32 cellular contexts compared by ENCODE assay signal in the genomic region with DNA sequence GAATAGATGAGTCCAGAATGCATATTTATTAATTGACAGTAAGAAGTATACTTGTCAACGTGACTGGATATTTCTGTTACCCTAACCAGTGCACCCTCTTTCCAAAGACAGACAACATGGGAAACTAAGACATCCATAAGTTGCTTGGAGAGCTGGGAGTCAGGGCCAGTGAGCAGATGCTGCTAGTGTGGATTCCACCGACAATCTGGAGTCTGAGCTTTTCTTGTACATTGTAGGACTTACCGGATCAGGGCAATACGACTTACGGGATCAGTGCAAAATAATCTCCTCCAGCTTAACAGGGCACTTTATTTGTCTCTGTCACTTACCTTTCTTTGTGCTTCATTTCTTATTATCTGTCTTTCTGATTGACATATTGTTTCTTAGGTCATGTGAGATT. TPM values are rescaled to one million over a fixed set of nuclear protein-coding genes. Genes with fewer than 3 reads are reported as not detected.
DNase-seq lines count a peak whose midpoint lies in the region; ATAC-seq, FAIRE-seq and TF ChIP-seq lines count a peak whose summit lies in the region.
"Had no signal": no experiment of that assay in that cellular context is flagged by ENCODE, and none has a peak within 500 bp of the region (broad histone marks: within the 10 kb centered on the region; RNA-seq: fewer than 3 reads in every experiment).

No MANE protein-coding gene starts in this region.

- H3K27ac Mint-ChIP-seq in naive thymus-derived CD8-positive, alpha-beta T cell = no peak overlapping the region
- H3K27ac Mint-ChIP-seq: CD14-positive monocyte; CD4-positive, alpha-beta memory T cell; CD4-positive, CD25-positive, alpha-beta regulatory T cell; CD8-positive, alpha-beta memory T cell had no signal

- no peaks in the 10 kb centered on the region for H3K36me3 Mint-ChIP-seq in naive thymus-derived CD8-positive, alpha-beta T cell
- H3K36me3 Mint-ChIP-seq: CD14-positive monocyte; CD4-positive, alpha-beta memory T cell; CD4-positive, CD25-positive, alpha-beta regulatory T cell; CD8-positive, alpha-beta memory T cell had no signal

- DNase-seq in D721Med (ENCODE audit: insufficient read length, low spot score) = peak; percentile 44
- DNase-seq in NCI-H82 (lab: John Stamatoyannopoulos, UW) = peak; percentile 99
- peak; percentile 95 for DNase-seq in WERI-Rb-1
- no peak for DNase-seq in stimulated activated CD4-positive, alpha-beta T cell treated with anti-CD3 and anti-CD28 coated beads, Interleukin-4, amount 100 ng/mL, for 1 hour
- no peak for DNase-seq in NCI-H748 (lab: John Stamatoyannopoulos, UW; ENCODE audit: unreplicated experiment)
- no peak for DNase-seq in naive thymus-derived CD8-positive, alpha-beta T cell
- DNase-seq: 8988T; ACHN; BE2C; C1 segment of cervical spinal cord; CD4-positive, alpha-beta memory T cell; CD4-positive, CD25-positive, alpha-beta regulatory T cell; CD8-positive, alpha-beta memory T cell; COR-L47; DMS 273 treated with DMSO at 0.1 percent for 48 hours; DMS153; DMS53; DMS79; DND-41; EL; GDM1 had no signal

- H3K27ac ChIP-seq in WERI-Rb-1 = peak overlapping the region; percentile 78
- H3K27ac ChIP-seq: BLaER1 had no signal

- H3K36me3 ChIP-seq in WERI-Rb-1 = no peaks in the 10 kb centered on the region
- H3K36me3 ChIP-seq: BE2C, BLaER1 had no signal

- peaks cover 5 to 27% (median 17%) of the 10 kb centered on the region in 5 donors for H3K27me3 Mint-ChIP-seq in naive thymus-derived CD8-positive, alpha-beta T cell
- H3K27me3 Mint-ChIP-seq: CD4-positive, CD25-positive, alpha-beta regulatory T cell had no signal

- TF ChIP-seq CTCF in D721Med (IDR thresholded peaks at IDR 0.05; ENCODE audit: insufficient read depth, missing control alignments) (no peak), WERI-Rb-1 (IDR thresholded peaks at IDR 0.05; ENCODE audit: low read depth, low read length) (no peak)

- POLR2A ChIA-PET in naive thymus-derived CD8-positive, alpha-beta T cell (lab: Charles Lee) = no interaction called here

- no peaks in the 10 kb centered on the region for H3K27me3 ChIP-seq in WERI-Rb-1 (ENCODE audit: insufficient read depth, low read depth, severe bottlenecking)
- H3K27me3 ChIP-seq: BE2C, BLaER1 had no signal

- H3K9me3 ChIP-seq in WERI-Rb-1 (ENCODE audit: severe bottlenecking) = no peaks in the 10 kb centered on the region
- H3K9me3 ChIP-seq: BE2C, BLaER1 had no signal

- FAIRE-seq in D721Med (lab: Jason Lieb, UNC) = peak; percentile 100
- FAIRE-seq: A204.1, GM12878, GM12892, GM18507 had no signal

- H3K4me3 ChIP-seq in WERI-Rb-1 (ENCODE audit: low read depth, low read length) = no peak overlapping the region
- H3K4me3 ChIP-seq: BLaER1, GM12878 had no signal

- H3K9me3 Mint-ChIP-seq in naive thymus-derived CD8-positive, alpha-beta T cell = no peaks in the 10 kb centered on the region
- H3K9me3 Mint-ChIP-seq: CD14-positive monocyte; CD4-positive, alpha-beta memory T cell; CD4-positive, CD25-positive, alpha-beta regulatory T cell; CD8-positive, alpha-beta memory T cell had no signal

- H3K4me3 Mint-ChIP-seq in naive thymus-derived CD8-positive, alpha-beta T cell = no peak overlapping the region
- H3K4me3 Mint-ChIP-seq: CD4-positive, alpha-beta memory T cell; CD4-positive, CD25-positive, alpha-beta regulatory T cell; CD8-positive, alpha-beta memory T cell had no signal

- H3K4me1 Mint-ChIP-seq in naive thymus-derived CD8-positive, alpha-beta T cell = no peaks in the 10 kb centered on the region
- H3K4me1 Mint-ChIP-seq: CD4-positive, alpha-beta memory T cell had no signal

- ATAC-seq in naive thymus-derived CD8-positive, alpha-beta T cell = no peak
- no peak for ATAC-seq in HG03039 (IDR thresholded peaks at IDR 0.05; ENCODE audit: unreplicated experiment)
- ATAC-seq: GM12878 had no signal

RNA-seq across cellular contexts. Expression of gene FCRL4, which starts 24.6 kb away (rescaled TPM):
- not detected for total RNA-seq in naive thymus-derived CD8-positive, alpha-beta T cell
- not detected for polyA plus RNA-seq in naive thymus-derived CD8-positive, alpha-beta T cell
- total RNA-seq: A673; CD4-positive, alpha-beta memory T cell; CD4-positive, CD25-positive, alpha-beta regulatory T cell; CD8-positive, alpha-beta memory T cell; Daoy; G401 had no signal
- polyA plus RNA-seq: AG04450; CD14-positive monocyte; CD4-positive, alpha-beta memory T cell; CD4-positive, CD25-positive, alpha-beta regulatory T cell; CD8-positive, alpha-beta memory T cell had no signal

Comparison
In these comparisons a context has a peak if more than half of its experiments do, and no peak if none do; other contexts are left out.
1. DNase-seq: peak in D721Med (single experiment), NCI-H82 (single experiment) and WERI-Rb-1 (single experiment); none in stimulated activated CD4-positive, alpha-beta T cell treated with anti-CD3 and anti-CD28 coated beads, Interleukin-4, amount 100 ng/mL, for 1 hour (single experiment), NCI-H748 (single experiment) and naive thymus-derived CD8-positive, alpha-beta T cell (0 of 10).